In genomic region chr13:79458436-79458835, GRCh38 we compare ENCODE assay signal across 14 cellular contexts.
"Had no signal": no experiment of that assay in that cellular context is flagged by ENCODE, and none has a peak within 500 bp of the region (broad histone marks: within the 10 kb centered on the region; RNA-seq: fewer than 3 reads in every experiment).

No MANE protein-coding gene starts in this region.

- H3K4me3 ChIP-seq: coronary artery, gastrocnemius medialis, right atrium auricular region, stomach had no signal

- FAIRE-seq: endometrium had no signal

- DNase-seq: activated CD4-positive, alpha-beta T cell treated with anti-CD3 and anti-CD28 coated beads, Interleukin-2, amount 50 U/mL, for 1 hour; activated naive CD4-positive, alpha-beta T cell; gastrocnemius medialis; head of caudate nucleus; kidney; midbrain; occipital lobe; stimulated activated CD4-positive, alpha-beta T cell treated with anti-CD3 and anti-CD28 coated beads, Interleukin-2, amount 100 ng/mL, for 48 hours; stomach; T1000 had no signal

- H3K27me3 ChIP-seq: gastrocnemius medialis, right atrium auricular region, stomach had no signal

- H3K27ac ChIP-seq: coronary artery, gastrocnemius medialis, right atrium auricular region, stomach had no signal

- H3K36me3 ChIP-seq: gastrocnemius medialis, right atrium auricular region, stomach had no signal

- ATAC-seq: gastrocnemius medialis, left lobe of liver had no signal

- H3K4me1 ChIP-seq: right atrium auricular region, stomach had no signal

- H3K9me3 ChIP-seq: gastrocnemius medialis, right atrium auricular region, stomach had no signal
